17 cellular contexts compared by ENCODE assay signal in the genomic region with DNA sequence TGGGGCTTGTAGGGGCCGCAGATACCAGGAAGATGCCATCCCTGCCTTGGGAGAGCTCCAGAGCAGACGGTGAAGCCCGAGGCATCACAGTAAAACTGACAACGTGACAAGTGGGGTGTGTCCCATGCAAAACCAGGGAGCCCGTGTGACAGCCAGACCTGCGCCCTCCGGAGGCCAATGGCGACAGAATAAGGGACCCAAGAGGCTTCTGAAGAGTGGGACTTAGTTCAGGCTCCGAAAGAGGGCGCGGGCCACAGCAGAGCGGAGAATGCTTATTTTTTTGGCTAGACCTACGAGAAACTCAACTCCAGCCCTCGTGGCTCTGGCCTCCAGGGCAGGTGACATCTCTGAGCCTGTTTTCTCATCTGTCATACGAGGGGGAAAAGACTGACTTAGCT. TPM values are rescaled to one million over a fixed set of nuclear protein-coding genes. Genes with fewer than 3 reads are reported as not detected.
DNase-seq lines count a peak whose midpoint lies in the region; ATAC-seq and TF ChIP-seq lines count a peak whose summit lies in the region.
"Had no signal": no experiment of that assay in that cellular context is flagged by ENCODE, and none has a peak within 500 bp of the region (broad histone marks: within the 10 kb centered on the region; RNA-seq: fewer than 3 reads in every experiment).

No MANE protein-coding gene starts in this region.

- no peaks in the 10 kb centered on the region for H3K27me3 ChIP-seq in H9 (ENCODE audit: insufficient read depth, low read length)
- H3K27me3 ChIP-seq in endodermal cell (ENCODE audit: control insufficient read depth, insufficient read depth, low read length, poor library complexity, severe bottlenecking), result no peaks in the 10 kb centered on the region
- H3K27me3 ChIP-seq in gastrocnemius medialis, result no peaks in the 10 kb centered on the region
- H3K27me3 ChIP-seq in GM23248 (replicated peaks; ENCODE audit: insufficient read depth), result no peaks in the 10 kb centered on the region
- H3K27me3 ChIP-seq in body of pancreas, result no peaks in the 10 kb centered on the region

- intact Hi-C loops in OCI-LY7 (cut with micrococcal nuclease; ENCODE audit: unreplicated experiment), result no loop called here
- intact Hi-C loops in gastrocnemius medialis (cut with DNase I; ENCODE audit: low total_unique reads), result no loop called here
- intact Hi-C loops in body of pancreas (cut with DNase I), result no loop called here

- no peak overlapping the region for H4K8ac ChIP-seq in H9 (replicated peaks; ENCODE audit: insufficient read length, low read depth, low read length)

- ATAC-seq in gastrocnemius medialis (no peak), body of pancreas (no peak)
- ATAC-seq: GM12878 had no signal

- no peak overlapping the region for H2BK120ac ChIP-seq in H9 (ENCODE audit: low read depth, low read length, poor library complexity, severe bottlenecking)

- H3K23me2 ChIP-seq in H9 (ENCODE audit: insufficient read length, low read depth, low read length, poor library complexity, severe bottlenecking), result no peaks in the 10 kb centered on the region

- H4K91ac ChIP-seq in H9 (ENCODE audit: insufficient read length, low read depth, low read length), result no peak overlapping the region

- H3K9ac ChIP-seq in H9 (ENCODE audit: extremely low read depth, insufficient read length, low read length) (no peak overlapping the region), endodermal cell (ENCODE audit: extremely low read depth, low read length, poor library complexity, severe bottlenecking) (no peak overlapping the region), GM23248 (no peak overlapping the region)

- in situ Hi-C loops in gastrocnemius medialis (cut with MboI; ENCODE audit: low sequenced_read_pairs in 4 of 4) (no loop called here), GM23248 (cut with MboI) (no loop called here)

- H3K9me3 Mint-ChIP-seq in H9 (no peaks in the 10 kb centered on the region), endodermal cell (no peaks in the 10 kb centered on the region)
- H3K9me3 Mint-ChIP-seq: CD4-positive, alpha-beta T cell had no signal

- no peaks in the 10 kb centered on the region for H3K4me1 ChIP-seq in H9 (ENCODE audit: insufficient read depth, low read length)
- no peaks in the 10 kb centered on the region for H3K4me1 ChIP-seq in OCI-LY7 (ENCODE audit: insufficient read depth, low read length, poor library complexity, severe bottlenecking)
- H3K4me1 ChIP-seq in endodermal cell (ENCODE audit: control insufficient read depth, insufficient read depth, low read length), result no peaks in the 10 kb centered on the region
- H3K4me1 ChIP-seq in gastrocnemius medialis, result peaks cover 53 to 54% of the 10 kb centered on the region in 2 donors
- peaks cover 13% of the 10 kb centered on the region for H3K4me1 ChIP-seq in GM23248 (ENCODE audit: insufficient read depth)
- peaks cover 4% of the 10 kb centered on the region for H3K4me1 ChIP-seq in body of pancreas

- H3K4me3 Mint-ChIP-seq in H9 (no peak overlapping the region), endodermal cell (no peak overlapping the region)
- H3K4me3 Mint-ChIP-seq: B cell; CD4-positive, alpha-beta T cell had no signal

- H3K79me2 ChIP-seq in H9 (ENCODE audit: insufficient read depth, low read length) (no peaks in the 10 kb centered on the region), OCI-LY7 (ENCODE audit: insufficient read depth, low read depth, low read length) (no peaks in the 10 kb centered on the region), GM23248 (ENCODE audit: insufficient read depth) (no peaks in the 10 kb centered on the region)

- H3K9me2 ChIP-seq in OCI-LY7 (ENCODE audit: insufficient read depth, low read length), result no peaks in the 10 kb centered on the region
- no peaks in the 10 kb centered on the region for H3K9me2 ChIP-seq in GM23248 (ENCODE audit: insufficient read depth)

- no peaks in the 10 kb centered on the region for H3K79me1 ChIP-seq in H9 (ENCODE audit: insufficient read depth, low read depth, low read length, poor library complexity, severe bottlenecking)

- H2BK15ac ChIP-seq in H9 (ENCODE audit: low read depth, low read length), result no peak overlapping the region

- peaks cover 17% of the 10 kb centered on the region for H3F3A ChIP-seq in GM23248 (ENCODE audit: insufficient read depth)

- CTCF ChIA-PET in OCI-LY7 (lab: Charles Lee; ENCODE audit: unreplicated experiment), result no interaction called here

- no peak overlapping the region for H3K4ac ChIP-seq in H9 (ENCODE audit: low read depth, low read length)

- H3K23ac ChIP-seq in H9 (ENCODE audit: insufficient read length, low read depth, low read length), result no peak overlapping the region

- no peak for TF ChIP-seq POLR2A in gastrocnemius medialis (IDR thresholded peaks at IDR 0.05)
- TF ChIP-seq POLR2A in body of pancreas (IDR thresholded peaks at IDR 0.05), result no peak

- H2AFZ ChIP-seq in H9 (ENCODE audit: low read length) (no peak overlapping the region), OCI-LY7 (ENCODE audit: low read length) (no peak overlapping the region), GM23248 (no peak overlapping the region)

- no peak overlapping the region for H2BK20ac ChIP-seq in H9 (ENCODE audit: low read depth, low read length, poor library complexity, severe bottlenecking)

- no peaks in the 10 kb centered on the region for H3K27me3 Mint-ChIP-seq in H9 (ENCODE audit: low read depth)
- no peaks in the 10 kb centered on the region for H3K27me3 Mint-ChIP-seq in endodermal cell (ENCODE audit: insufficient read depth)
- H3K27me3 Mint-ChIP-seq: B cell; CD4-positive, alpha-beta T cell had no signal

- H3T11ph ChIP-seq in H9 (ENCODE audit: low read length), result no peak overlapping the region

- no peak overlapping the region for H4K5ac ChIP-seq in H9 (ENCODE audit: insufficient read length, low read depth, low read length)

- H3K27ac ChIP-seq in H9 (ENCODE audit: insufficient read length, low read depth, low read length), result no peak overlapping the region
- no peak overlapping the region for H3K27ac ChIP-seq in OCI-LY7 (ENCODE audit: low read depth, low read length, poor library complexity, severe bottlenecking)
- H3K27ac ChIP-seq in endodermal cell (ENCODE audit: low read depth, low read length), result no peak overlapping the region
- H3K27ac ChIP-seq in gastrocnemius medialis, result peak overlapping the region; percentile 89 to 100 (median 97)
- no peak overlapping the region for H3K27ac ChIP-seq in GM23248
- H3K27ac ChIP-seq in body of pancreas, result no peak overlapping the region

- no peak overlapping the region for H3K14ac ChIP-seq in H9 (ENCODE audit: insufficient read depth, low read length)

- H4K20me1 ChIP-seq in H9 (ENCODE audit: control insufficient read depth, insufficient read depth, insufficient read length) (no peaks in the 10 kb centered on the region), OCI-LY7 (ENCODE audit: insufficient read depth, low read length) (no peaks in the 10 kb centered on the region), GM23248 (ENCODE audit: insufficient read depth) (no peaks in the 10 kb centered on the region)

- POLR2A ChIA-PET in OCI-LY7 (lab: Charles Lee), result no interaction called here

- no peak overlapping the region for H3K4me2 ChIP-seq in H9 (ENCODE audit: insufficient read depth, insufficient read length, low read length)
- no peak overlapping the region for H3K4me2 ChIP-seq in OCI-LY7 (ENCODE audit: low read length)
- no peak overlapping the region for H3K4me2 ChIP-seq in GM23248 (ENCODE audit: unreplicated experiment)

- H3K56ac ChIP-seq in H9 (ENCODE audit: insufficient read length, low read depth, low read length), result no peak overlapping the region

- H3K4me1 Mint-ChIP-seq in H9 (no peaks in the 10 kb centered on the region), endodermal cell (peaks cover 3% of the 10 kb centered on the region)
- H3K4me1 Mint-ChIP-seq: B cell had no signal

- H3K9me3 ChIP-seq in H9 (ENCODE audit: control insufficient read depth, low read depth, low read length), result no peaks in the 10 kb centered on the region
- no peaks in the 10 kb centered on the region for H3K9me3 ChIP-seq in OCI-LY7 (ENCODE audit: low read length)
- H3K9me3 ChIP-seq in endodermal cell (ENCODE audit: control insufficient read depth, low read length), result no peaks in the 10 kb centered on the region
- H3K9me3 ChIP-seq in gastrocnemius medialis, result no peaks in the 10 kb centered on the region
- no peaks in the 10 kb centered on the region for H3K9me3 ChIP-seq in GM23248 (ENCODE audit: low read depth)
- no peaks in the 10 kb centered on the region for H3K9me3 ChIP-seq in body of pancreas

- peaks cover 23 to 72% (median 60%) of the 10 kb centered on the region in 3 experiments; a peak in 6 of 7 replicates for H3K36me3 Mint-ChIP-seq in H9 (ENCODE audit: insufficient read depth in 1 of 3, low read depth in 3 of 3)
- peaks cover 71% of the 10 kb centered on the region for H3K36me3 Mint-ChIP-seq in endodermal cell (ENCODE audit: low read depth)

- H2AK5ac ChIP-seq in H9 (ENCODE audit: insufficient read length, low read length), result no peak overlapping the region

- H2BK12ac ChIP-seq in H9 (ENCODE audit: insufficient read length, low read depth, low read length), result no peak overlapping the region

- no peak overlapping the region for H2BK5ac ChIP-seq in H9 (ENCODE audit: insufficient read length, low read length)

- WGBS in H9 (ENCODE audit: extremely low coverage, insufficient read length, low lambda C conversion rate), result no CpG with 5 or more reads among the region's 15 CpGs
- WGBS in endodermal cell (ENCODE audit: insufficient coverage in 1 of 2, insufficient read length in 1 of 2), 2 experiments, result 89 to 92% methylated on average over 15 of the region's 15 CpGs
- 79 to 82% methylated on average over 15 of the region's 15 CpGs for WGBS in GM23248 (ENCODE audit: low coverage in 1 of 2, low lambda C conversion rate in 2 of 2, missing lambda C conversion rate in 2 of 2), 2 experiments
- WGBS in body of pancreas, 2 donors, result 89 to 91% methylated on average over 14 to 15 of the region's 15 CpGs

- H3K27ac Mint-ChIP-seq in H9, result no peak overlapping the region
- H3K27ac Mint-ChIP-seq in endodermal cell, result no peak overlapping the region
- H3K27ac Mint-ChIP-seq: B cell; CD4-positive, alpha-beta T cell had no signal

- no peak overlapping the region for H3K4me3 ChIP-seq in OCI-LY7 (ENCODE audit: low read depth, low read length, poor library complexity, severe bottlenecking)
- H3K4me3 ChIP-seq in endodermal cell (ENCODE audit: low read length), result no peak overlapping the region
- no peak overlapping the region for H3K4me3 ChIP-seq in gastrocnemius medialis
- no peak overlapping the region for H3K4me3 ChIP-seq in GM23248
- H3K4me3 ChIP-seq in body of pancreas, result no peak overlapping the region
- H3K4me3 ChIP-seq: GM12878 had no signal

- no TSS peak for BruUV-seq in OCI-LY7 (replicated peaks; lab: Mats Ljungman, UMichigan)

- TF ChIP-seq CTCF in H9 (conservative IDR thresholded peaks at IDR 0.05) (peak; percentile 27; the same call in 2 of the 3 replicates), OCI-LY7 (conservative IDR thresholded peaks at IDR 0.05; ENCODE audit: low read length) (peak; percentile 30; the same call in 1 of the 2 replicates), endodermal cell (conservative IDR thresholded peaks at IDR 0.05) (peak; percentile 35), gastrocnemius medialis (IDR thresholded peaks at IDR 0.05 in 4 of 5, conservative IDR thresholded peaks at IDR 0.05 in 1 of 5) (no peak), body of pancreas (IDR thresholded peaks at IDR 0.05) (no peak)

- no peak for DNase-seq in H9
- no peak for DNase-seq in OCI-LY7 (ENCODE audit: low spot score)
- DNase-seq in endodermal cell, result peak; percentile 71
- no peak for DNase-seq in gastrocnemius medialis
- DNase-seq in GM23248, result no peak
- DNase-seq in OCI-M2 (lab: John Stamatoyannopoulos, UW; ENCODE audit: unreplicated experiment), result no peak
- no peak for DNase-seq in body of pancreas
- DNase-seq: Calu3; CD4-positive, alpha-beta T cell; GDM1; Kasumi-1; NCI-H187 treated with DMSO at 0.1 percent for 48 hours; NCI-H446; NK-92 treated with Interleukin-12 subunit alpha and Interleukin-12 subunit beta, amount 100 ng/mL, for 24 hours; SW 1271 had no signal

- H3K36me3 ChIP-seq in OCI-LY7 (ENCODE audit: insufficient read depth, low read length) (peaks cover 85% of the 10 kb centered on the region), endodermal cell (ENCODE audit: control insufficient read depth, insufficient read depth, low read length) (peaks cover 63% of the 10 kb centered on the region), gastrocnemius medialis (peaks cover 0 to 56% of the 10 kb centered on the region in 2 donors), GM23248 (ENCODE audit: low read depth) (peaks cover 11% of the 10 kb centered on the region), body of pancreas (replicated peaks in 1 of 2; ENCODE audit: insufficient read depth in 1 of 2, low read depth in 2 of 2) (peaks cover 0 to 32% of the 10 kb centered on the region in 2 donors)

- H3K18ac ChIP-seq in H9 (ENCODE audit: insufficient read length, low read depth, low read length), result no peak overlapping the region

RNA-seq across cellular contexts. Expression of a gene that starts 23.1 kb away (rescaled TPM):
- total RNA-seq in H9 (2021), result 43.3 and 46.4 TPM in 2 replicates
- 25.5 and 40.2 TPM in 2 replicates for total RNA-seq in OCI-LY7 (2014; rRNA removed; shearing (Covaris generic))
- total RNA-seq in OCI-LY7 (2022), result 56.7 and 63.8 TPM in 2 replicates
- total RNA-seq in endodermal cell, result 10 to 100 TPM; 36.8 to 48.8 TPM
- 21.0 TPM for polyA plus RNA-seq in endodermal cell (2013, experiment 1 of 2)
- 17.8 TPM for polyA plus RNA-seq in endodermal cell (2013, experiment 2 of 2)
- total RNA-seq in gastrocnemius medialis, result 100 to 1,000 TPM in 3 of 4 donors, 10 to 100 TPM in 1; 92.6 to 208 (median 148) TPM
- 50.3 and 82.2 TPM in 2 replicates for total RNA-seq in GM23248 (2014; rRNA removed; shearing (Covaris generic))
- 33.0 and 37.0 TPM in 2 replicates for polyA plus RNA-seq in GM23248 (2016; fragmentation: Nextera tagmentation; extraction: Ambion mirVana)
- total RNA-seq in body of pancreas, result 100 to 1,000 TPM in 1 of 2 donors, 10 to 100 TPM in 1; 44.6 to 130 TPM

RNA-seq across cellular contexts. Expression of a gene that starts 30.4 kb away (rescaled TPM):
- total RNA-seq in H9 (2021) (43.4 and 47.0 TPM in 2 replicates), OCI-LY7 (2022) (65.0 and 77.3 TPM in 2 replicates), endodermal cell (10 to 100 TPM; 58.7 to 64.0 TPM), gastrocnemius medialis (10 to 100 TPM in 2 of 4 donors, 1 to 10 TPM in 2; 8.0 to 12.9 (median 10.1) TPM), body of pancreas (10 to 100 TPM; 42.5 to 50.1 TPM)
- total RNA-seq in OCI-LY7 (2014; rRNA removed; shearing (Covaris generic)), result 73.3 and 76.0 TPM in 2 replicates
- 93.0 TPM for polyA plus RNA-seq in endodermal cell (2013, experiment 1 of 2)
- polyA plus RNA-seq in endodermal cell (2013, experiment 2 of 2), result 93.7 TPM
- total RNA-seq in GM23248 (2014; rRNA removed; shearing (Covaris generic)), result 177 and 207 TPM in 2 replicates
- 591 and 597 TPM in 2 replicates for polyA plus RNA-seq in GM23248 (2016; fragmentation: Nextera tagmentation; extraction: Ambion mirVana)

Comparison
In these comparisons a context has a peak if more than half of its experiments do, and no peak if none do; other contexts are left out.
1. H3K27ac ChIP-seq: peak in gastrocnemius medialis (4 of 4); none in H9 (single experiment), OCI-LY7 (single experiment), endodermal cell (single experiment), GM23248 (single experiment) and body of pancreas (0 of 4).
2. CTCF ChIP-seq: peak in H9 (single experiment), OCI-LY7 (single experiment) and endodermal cell (single experiment); none in gastrocnemius medialis (0 of 5) and body of pancreas (0 of 7).